Comparison of ENCODE assay signal across 1 cellular context in genomic region chr7:3780525-3780924, GRCh38.
TF ChIP-seq lines count a peak whose summit lies in the region.

No MANE protein-coding gene starts in this region.

TF ChIP-seq in H1, 55 proteins besides CTCF, POLR2A, EP300 and RAD21 (continued from another document):
- TF ChIP-seq TCF12 (IDR thresholded peaks at IDR 0.05; ENCODE audit: low read depth, low read length), result no peak
- TF ChIP-seq RBBP5 (IDR thresholded peaks at IDR 0.05; ENCODE audit: borderline replicate concordance, low read depth, low read length), result no peak
- no peak for TF ChIP-seq YY1 (IDR thresholded peaks at IDR 0.05; ENCODE audit: low read depth, low read length)
- TF ChIP-seq CBX5 (IDR thresholded peaks at IDR 0.05; ENCODE audit: low read depth, low read length), result no peak
- TF ChIP-seq ASH2L (IDR thresholded peaks at IDR 0.05; ENCODE audit: low read length), result no peak
- no peak for TF ChIP-seq BACH1 (IDR thresholded peaks at IDR 0.05; ENCODE audit: low read length)
- TF ChIP-seq EZH2 (IDR thresholded peaks at IDR 0.05; ENCODE audit: low read depth, low read length, severe bottlenecking), result no peak
- TF ChIP-seq CHD2 (IDR thresholded peaks at IDR 0.05; ENCODE audit: low read length), result no peak
- no peak for TF ChIP-seq TAF1 (IDR thresholded peaks at IDR 0.05; ENCODE audit: low read depth, low read length)
- no peak for TF ChIP-seq SP1 (IDR thresholded peaks at IDR 0.05; ENCODE audit: low read depth, low read length)
- no peak for TF ChIP-seq CHD7 (IDR thresholded peaks at IDR 0.05; ENCODE audit: insufficient replicate concordance, low read length)
